ENCODE assay signal across 9 cellular contexts in genomic region chr1:45013551-45014209, GRCh38. TPM values are rescaled to one million over a fixed set of nuclear protein-coding genes. Genes with fewer than 3 reads are reported as not detected.
DNase-seq lines count a peak whose midpoint lies in the region; ATAC-seq, FAIRE-seq and TF ChIP-seq lines count a peak whose summit lies in the region.
"Had no signal": no experiment of that assay in that cellular context is flagged by ENCODE, and none has a peak within 500 bp of the region (broad histone marks: within the 10 kb centered on the region; RNA-seq: fewer than 3 reads in every experiment).

No MANE protein-coding gene starts in this region.

- no peak for ATAC-seq in DND-41 (ENCODE audit: insufficient read depth, low read depth)

- peaks cover 5% of the 10 kb centered on the region for H3K36me3 ChIP-seq in A673 (ENCODE audit: insufficient read depth, low read length, poor library complexity, severe bottlenecking)
- H3K36me3 ChIP-seq in DND-41 (ENCODE audit: insufficient read depth, low read length) = peaks cover 25% of the 10 kb centered on the region
- H3K36me3 ChIP-seq in small intestine (ENCODE audit: control insufficient read depth in 2 of 2, insufficient read depth in 2 of 2, low read length in 2 of 2) = peaks cover 2 to 6% of the 10 kb centered on the region in 2 donors

- no peaks in the 10 kb centered on the region for H3K9me3 Mint-ChIP-seq in activated naive CD8-positive, alpha-beta T cell (ENCODE audit: low read depth)
- no peaks in the 10 kb centered on the region for H3K9me3 Mint-ChIP-seq in mesothelial cell of epicardium

- BruUV-seq in A673 (replicated peaks; lab: Mats Ljungman, UMichigan) = no TSS peak

- H3K4me1 Mint-ChIP-seq in activated naive CD8-positive, alpha-beta T cell (ENCODE audit: low read depth) = peaks cover 42% of the 10 kb centered on the region
- peaks cover 35% of the 10 kb centered on the region for H3K4me1 Mint-ChIP-seq in mesothelial cell of epicardium

- no peak overlapping the region for H3K27ac Mint-ChIP-seq in activated naive CD8-positive, alpha-beta T cell
- H3K27ac Mint-ChIP-seq in mesothelial cell of epicardium = no peak overlapping the region

- TF ChIP-seq CTCF in A673 (conservative IDR thresholded peaks at IDR 0.05; ENCODE audit: low read depth, low read length) (no peak), DND-41 (IDR thresholded peaks at IDR 0.05; ENCODE audit: borderline replicate concordance, extremely low read depth, low read length, poor library complexity, severe bottlenecking) (no peak), mesothelial cell of epicardium (IDR thresholded peaks at IDR 0.05; ENCODE audit: unreplicated experiment) (no peak), coronary artery (IDR thresholded peaks at IDR 0.05) (no peak)

- H3K9me3 ChIP-seq in A673 (ENCODE audit: low read depth, low read length, poor library complexity, severe bottlenecking) (no peaks in the 10 kb centered on the region), DND-41 (ENCODE audit: insufficient read depth, low read length, severe bottlenecking) (no peaks in the 10 kb centered on the region), small intestine (ENCODE audit: control insufficient read depth, low read depth) (no peaks in the 10 kb centered on the region)

- H3K27me3 Mint-ChIP-seq in activated naive CD8-positive, alpha-beta T cell = no peaks in the 10 kb centered on the region
- no peaks in the 10 kb centered on the region for H3K27me3 Mint-ChIP-seq in mesothelial cell of epicardium (ENCODE audit: low read depth)

- peaks cover 4% of the 10 kb centered on the region for H3K36me3 Mint-ChIP-seq in activated naive CD8-positive, alpha-beta T cell
- H3K36me3 Mint-ChIP-seq in mesothelial cell of epicardium = peaks cover 9% of the 10 kb centered on the region

- POLR2A ChIA-PET in A673 (lab: Charles Lee; ENCODE audit: low non-redundant PET) = no interaction called here

- peak overlapping the region; percentile 87 for H3K4me3 Mint-ChIP-seq in activated naive CD8-positive, alpha-beta T cell
- H3K4me3 Mint-ChIP-seq in mesothelial cell of epicardium = peak overlapping the region; percentile 2

- 85 to 86% (median 85%) methylated on average over 12 of the region's 12 CpGs for WGBS in small intestine, 3 donors

- H3K27ac ChIP-seq in A673 (ENCODE audit: low read depth, low read length, poor library complexity, severe bottlenecking) = no peak overlapping the region
- H3K27ac ChIP-seq in DND-41 (ENCODE audit: low read length) = no peak overlapping the region
- no peak overlapping the region for H3K27ac ChIP-seq in small intestine (ENCODE audit: low read depth in 1 of 2, low read length in 1 of 2)
- H3K27ac ChIP-seq in coronary artery = no peak overlapping the region

- FAIRE-seq in small intestine (lab: Jason Lieb, UNC) = no peak
- FAIRE-seq: D721Med had no signal

- 0 out of 2 replicates have a peak, but pooled peaks cover 9% of the 10 kb centered on the region for H4K20me1 ChIP-seq in DND-41 (ENCODE audit: insufficient read depth, low read length)

- no peak overlapping the region for H2AFZ ChIP-seq in DND-41 (ENCODE audit: low read depth, low read length)

- H3K4me3 ChIP-seq in A673 (ENCODE audit: low read depth, low read length, poor library complexity, severe bottlenecking) (peak overlapping the region; percentile 85), DND-41 (ENCODE audit: low read depth in 1 of 2, low read length in 2 of 2) (peak overlapping the region in 1 of 2 experiments; percentile 78; a peak in 1 of 4 replicates), small intestine (ENCODE audit: low read depth in 1 of 2, low read length in 2 of 2) (no peak overlapping the region), coronary artery (no peak overlapping the region)

- peaks cover 24% of the 10 kb centered on the region for H3K79me2 ChIP-seq in DND-41 (ENCODE audit: insufficient read depth, low read length)

- peaks cover 10% of the 10 kb centered on the region for H3K4me1 ChIP-seq in A673 (ENCODE audit: insufficient read depth, low read length, poor library complexity, severe bottlenecking)
- peaks cover 45% of the 10 kb centered on the region for H3K4me1 ChIP-seq in DND-41 (ENCODE audit: insufficient read depth, low read length)
- peaks cover 3 to 5% of the 10 kb centered on the region in 2 donors for H3K4me1 ChIP-seq in small intestine (ENCODE audit: control insufficient read depth in 2 of 2, insufficient read depth in 1 of 2, low read depth in 1 of 2, low read length in 1 of 2)

- H3K27me3 ChIP-seq in A673 (replicated peaks; ENCODE audit: insufficient read depth, low read depth, low read length, poor library complexity) (no peaks in the 10 kb centered on the region), DND-41 (ENCODE audit: insufficient read depth, low read length, poor library complexity) (no peaks in the 10 kb centered on the region), small intestine (ENCODE audit: control insufficient read depth in 2 of 2, insufficient read depth in 2 of 2, low read length in 2 of 2) (no peaks in the 10 kb centered on the region)

- DNase-seq in A673 (ENCODE audit: low spot score) (no peak), DND-41 (no peak), mesothelial cell of epicardium (ENCODE audit: low spot score in 2 of 2, unreplicated experiment in 2 of 2) (no peak), globus pallidus (ENCODE audit: low spot score) (no peak), small intestine (no peak), coronary artery (ENCODE audit: low spot score) (no peak), KBM-7 (no peak)

- in situ Hi-C loops in KBM-7 (cut with MboI; ENCODE audit: low pct_unique_long_range_greater_than_20kb, low sequenced_read_pairs) = loop anchor here (10.0 kb wide), 2 partner anchors 281 to 481 kb away; partner anchors contain the start of gene TESK2

- intact Hi-C loops in A673 (cut with micrococcal nuclease; ENCODE audit: unreplicated experiment) = loop anchor here (1.0 to 10.0 kb wide), 6 partner anchors 191 to 561 kb away; partner anchors contain the start of genes BEST4, RNU5D-1 and ZSWIM5

- H3K4me2 ChIP-seq in DND-41 (ENCODE audit: insufficient read depth, low read length) = peak overlapping the region; percentile 84

- CTCF ChIA-PET in A673 (lab: Charles Lee) = interaction anchor here (0.5 to 1.6 kb wide), 7 partner anchors 284 to 1033 kb away, joined by 3 to 9 read pairs (median 6); partner anchors contain the start of genes MUTYH and TOE1

- H3K9ac ChIP-seq in DND-41 (ENCODE audit: low read depth, low read length) = peak overlapping the region; percentile 73; the same call in 1 of the 2 replicates

RNA-seq across cellular contexts. Expression of gene UROD, which starts 1.6 kb away (rescaled TPM):
- total RNA-seq in A673 (2021) = 85.8 and 89.3 TPM in 2 replicates
- total RNA-seq in mesothelial cell of epicardium = 84.0 to 88.3 TPM (median 85.6 TPM) in 3 replicates
- 10 to 100 TPM; 52.1 to 85.4 (median 80.8) TPM for polyA plus RNA-seq in small intestine

RNA-seq across cellular contexts. Expression of gene HECTD3, which starts 2.6 kb away (rescaled TPM):
- total RNA-seq in A673 (2021) = 29.2 and 29.5 TPM in 2 replicates
- total RNA-seq in mesothelial cell of epicardium = 30.3 to 34.3 TPM (median 32.3 TPM) in 3 replicates
- polyA plus RNA-seq in small intestine = 100 to 1,000 TPM in 2 of 3 donors, 10 to 100 TPM in 1; 54.2 to 148 (median 108) TPM

RNA-seq across cellular contexts. Expression of gene EIF2B3, which starts 27.3 kb away (rescaled TPM):
- total RNA-seq in A673 (2021) (44.1 and 52.3 TPM in 2 replicates), mesothelial cell of epicardium (20.8 to 23.5 TPM (median 21.3 TPM) in 3 replicates)
- polyA plus RNA-seq in small intestine = 10 to 100 TPM in 1 of 3 donors, 1 to 10 TPM in 2; 5.6 to 19.4 (median 6.5) TPM
